7 cellular contexts compared by ENCODE assay signal in the genomic region with DNA sequence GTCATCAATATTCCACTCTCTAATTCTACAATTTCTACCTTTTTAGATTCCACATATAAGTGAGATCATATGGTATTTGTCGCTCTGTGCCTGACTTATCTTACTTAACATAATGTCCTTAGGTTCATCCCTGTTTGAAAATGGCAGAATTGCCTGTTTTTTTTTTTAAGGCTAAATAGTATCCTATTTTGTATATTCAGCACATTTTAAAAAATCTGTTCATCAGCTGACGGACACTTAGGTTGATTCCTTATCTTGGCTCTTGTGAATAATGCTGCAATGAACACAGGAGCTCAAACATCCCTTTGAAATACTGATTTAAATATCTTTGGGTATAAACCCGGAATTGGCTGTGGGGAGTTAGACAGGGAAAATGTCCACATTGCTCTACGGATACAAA.
"Had no signal": no experiment of that assay in that cellular context is flagged by ENCODE, and none has a peak within 500 bp of the region (broad histone marks: within the 10 kb centered on the region; RNA-seq: fewer than 3 reads in every experiment).

No MANE protein-coding gene starts in this region.

- DNase-seq: H9, HCEC 1CT, KBM-7 had no signal

- ATAC-seq: GM23338 had no signal

- H3K4me3 ChIP-seq: GM23338 had no signal

- H3K27ac ChIP-seq: KMS-11 had no signal

- H2AFZ ChIP-seq: GM23338 had no signal

- H3K9ac ChIP-seq: KMS-11 had no signal

- FAIRE-seq: H1, HTR-8/SVneo had no signal

- H3K4me2 ChIP-seq: GM23338, KMS-11 had no signal
